In genomic region chr6:36597775-36598174, GRCh38 we compare ENCODE assay signal across 2 cellular contexts.
TF ChIP-seq lines count a peak whose summit lies in the region.

No MANE protein-coding gene starts in this region.

TF ChIP-seq in H1, 55 proteins besides CTCF, POLR2A, EP300 and RAD21:
- TF ChIP-seq HDAC2 (IDR thresholded peaks at IDR 0.05; ENCODE audit: borderline replicate concordance in 1 of 2, low read depth in 2 of 2, low read length in 2 of 2) = no peak
- TF ChIP-seq ZNF274 (IDR thresholded peaks at IDR 0.05; ENCODE audit: borderline replicate concordance, extremely low read depth, low read length) = no peak
- no peak for TF ChIP-seq SP1 (IDR thresholded peaks at IDR 0.05; ENCODE audit: low read depth, low read length)
TF ChIP-seq in H1: peak in this region for 0.

TF ChIP-seq in neural cell, 6 proteins besides CTCF, POLR2A, EP300 and RAD21:
- TF ChIP-seq EZH2 (IDR thresholded peaks at IDR 0.05; ENCODE audit: borderline replicate concordance, insufficient read depth, low read length, poor library complexity, severe bottlenecking) = no peak
- no peak for TF ChIP-seq SMC3 (conservative IDR thresholded peaks at IDR 0.05; ENCODE audit: poor library complexity)
- TF ChIP-seq POLR2AphosphoS5 (IDR thresholded peaks at IDR 0.05) = no peak
